Comparison of ENCODE assay signal across 1 cellular context in genomic region chr19:54209748-54210494, GRCh38.
A peak's percentile ranks its signal among the peaks of the same experiment; 100 is the strongest.
TF ChIP-seq lines count a peak whose summit lies in the region.

No MANE protein-coding gene starts in this region.

TF ChIP-seq in K562, 482 proteins besides CTCF, POLR2A, EP300 and RAD21 (continued from another document):
- TF ChIP-seq POLR3A (IDR thresholded peaks at IDR 0.05; ENCODE audit: borderline replicate concordance, extremely low read depth, insufficient read depth, insufficient read length) (no peak), NFIC (IDR thresholded peaks at IDR 0.05) (peak; percentile 97), PHB (CRISPR knock-in tag; IDR thresholded peaks at IDR 0.05) (no peak), BRF1 (IDR thresholded peaks at IDR 0.05; ENCODE audit: borderline replicate concordance, extremely low read depth, insufficient read length) (no peak), PCBP2 (IDR thresholded peaks at IDR 0.05; ENCODE audit: low read depth, low read length, poor library complexity, severe bottlenecking) (no peak), ZNF707 (CRISPR knock-in tag; conservative IDR thresholded peaks at IDR 0.05) (no peak), ZNF668 (CRISPR knock-in tag; IDR thresholded peaks at IDR 0.05) (no peak), ZNF232 (CRISPR knock-in tag; IDR thresholded peaks at IDR 0.05) (no peak), ZNF134 (CRISPR knock-in tag; conservative IDR thresholded peaks at IDR 0.05) (no peak), CBFA2T2 (conservative IDR thresholded peaks at IDR 0.05) (peak; percentile 73), NFIX (CRISPR knock-in tag; IDR thresholded peaks at IDR 0.05; ENCODE audit: low read depth) (no peak), ZNF197 (CRISPR knock-in tag; IDR thresholded peaks at IDR 0.05; ENCODE audit: low read depth) (no peak), SRSF9 (IDR thresholded peaks at IDR 0.05; ENCODE audit: borderline replicate concordance, low read depth, low read length) (no peak), IRF2 (CRISPR knock-in tag; IDR thresholded peaks at IDR 0.05) (no peak), NR1H2 (CRISPR knock-in tag; IDR thresholded peaks at IDR 0.05) (no peak), HOXB6 (CRISPR knock-in tag; IDR thresholded peaks at IDR 0.05; ENCODE audit: borderline replicate concordance) (no peak), SRF (CRISPR knock-in tag; IDR thresholded peaks at IDR 0.05) (no peak), ZNF785 (CRISPR knock-in tag; IDR thresholded peaks at IDR 0.05) (no peak)
TF ChIP-seq in K562: peak in this region for 101.
